In the genomic region with DNA sequence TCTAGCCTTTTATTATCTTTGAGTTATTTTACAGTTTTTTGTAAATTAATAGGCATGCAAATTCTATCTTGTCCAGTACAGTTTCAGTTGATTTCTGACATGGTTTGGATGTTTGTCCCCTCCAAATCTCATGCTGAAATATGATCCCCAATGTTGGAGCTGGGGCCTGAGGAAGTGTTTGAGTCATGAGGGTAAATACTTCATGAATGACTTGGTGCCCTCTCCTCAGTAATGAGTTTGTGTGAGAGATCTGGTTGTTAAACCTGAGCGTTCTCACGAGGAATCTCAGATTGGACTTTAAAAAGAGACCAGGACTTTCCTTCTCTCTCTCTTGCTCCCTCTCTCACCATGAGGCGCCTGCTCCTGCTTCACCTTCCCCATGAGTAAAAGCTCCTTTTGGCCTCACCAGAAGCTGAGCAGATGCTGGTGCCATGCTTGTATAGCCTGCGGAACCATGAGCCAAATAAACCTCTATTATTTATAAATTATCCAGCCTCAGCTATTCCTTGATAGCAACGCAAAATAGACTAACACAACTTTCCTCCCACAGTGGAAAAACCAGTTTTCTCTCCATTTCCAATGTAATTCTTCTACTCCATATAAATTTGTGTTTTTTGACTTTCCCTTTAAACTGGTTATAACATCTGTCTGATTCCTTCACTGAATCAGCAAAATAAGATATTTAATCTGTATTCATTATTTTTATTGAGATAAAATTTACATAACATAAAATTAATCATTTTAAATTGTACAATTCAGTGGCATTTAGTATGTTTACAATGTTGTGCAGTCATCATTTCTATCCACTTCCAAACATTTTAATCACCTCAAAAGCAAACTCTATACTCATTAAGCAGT, we compare ENCODE assay signal across 14 cellular contexts.
DNase-seq lines count a peak whose midpoint lies in the region; ATAC-seq and TF ChIP-seq lines count a peak whose summit lies in the region.
"Had no signal": no experiment of that assay in that cellular context is flagged by ENCODE, and none has a peak within 500 bp of the region (broad histone marks: within the 10 kb centered on the region; RNA-seq: fewer than 3 reads in every experiment).

No MANE protein-coding gene starts in this region.

- DNase-seq in EL (peak; percentile 92), Panc1 (ENCODE audit: low read depth, low spot score) (no peak), dedifferentiated amniotic fluid mesenchymal stem cell (ENCODE audit: extremely low spot score) (peak; percentile 70), myocyte (ENCODE audit: low read depth) (peak; percentile 79), GM20000 (ENCODE audit: low spot score) (no peak), NCI-H2196 treated with DMSO at 0.1 percent for 48 hours (lab: John Stamatoyannopoulos, UW; ENCODE audit: unreplicated experiment) (no peak), SW480 (ENCODE audit: low spot score) (no peak), LoVo (ENCODE audit: low spot score) (no peak)
- DNase-seq: activated CD8-positive, alpha-beta T cell treated with anti-CD3 and anti-CD28 coated beads, Interleukin-2, amount 10 ng/mL, durations not matched to agents 7 days and 5 days; effector memory CD8-positive, alpha-beta T cell; NCI-H1105; NCI-H510A treated with DMSO at 0.1 percent for 48 hours; small intestine had no signal

- POLR2A ChIA-PET in Panc1 (lab: Charles Lee) = no interaction called here

- intact Hi-C loops in Panc1 (cut with micrococcal nuclease; ENCODE audit: unreplicated experiment) = no loop called here

- TF ChIP-seq CTCF in Panc1 (IDR thresholded peaks at IDR 0.05) (no peak), GM20000 (IDR thresholded peaks at IDR 0.05; ENCODE audit: extremely low read depth, missing control alignments) (no peak)

- BruUV-seq in Panc1 (replicated peaks; lab: Mats Ljungman, UMichigan) = no TSS peak

- H3K27me3 ChIP-seq in Panc1 (ENCODE audit: control insufficient read depth, insufficient read depth, low read length) = no peaks in the 10 kb centered on the region

- no peak overlapping the region for H3K4me3 ChIP-seq in Panc1 (ENCODE audit: low read depth in 2 of 2, low read length in 2 of 2)
- H3K4me3 ChIP-seq: GM12878 had no signal

- in situ Hi-C loops in Panc1 (cut with HindIII; ENCODE audit: low pct_unique_long_range_greater_than_20kb, low sequenced_read_pairs) = no loop called here

- peaks cover 4% of the 10 kb centered on the region; the same call in 1 of the 2 replicates for H3K4me1 ChIP-seq in Panc1 (ENCODE audit: control insufficient read depth, insufficient read depth, low read length)

- H3K36me3 ChIP-seq in Panc1 (ENCODE audit: control insufficient read depth, insufficient read depth, low read length) = no peaks in the 10 kb centered on the region

- ATAC-seq in Panc1 = peak; percentile 93
- ATAC-seq: activated CD8-positive, alpha-beta T cell treated with anti-CD3 and anti-CD28 coated beads, Interleukin-2, amount 10 ng/mL, durations not matched to agents 7 days and 5 days; effector memory CD8-positive, alpha-beta T cell; GM12878 had no signal

- no peaks in the 10 kb centered on the region; the same call in 1 of the 2 replicates for H3K9me3 ChIP-seq in Panc1 (ENCODE audit: control insufficient read depth, insufficient read depth, low read depth, low read length)

- H3K27ac ChIP-seq in Panc1 (ENCODE audit: low read length) = no peak overlapping the region

- CTCF ChIA-PET in Panc1 (lab: Charles Lee) = no interaction called here

Comparison
In these comparisons a context has a peak if more than half of its experiments do, and no peak if none do; other contexts are left out.
1. DNase-seq: peak in EL (single experiment), dedifferentiated amniotic fluid mesenchymal stem cell (single experiment) and myocyte (single experiment); none in Panc1 (single experiment), GM20000 (single experiment), NCI-H2196 treated with DMSO at 0.1 percent for 48 hours (single experiment), SW480 (single experiment) and LoVo (single experiment).